In the genomic region with DNA sequence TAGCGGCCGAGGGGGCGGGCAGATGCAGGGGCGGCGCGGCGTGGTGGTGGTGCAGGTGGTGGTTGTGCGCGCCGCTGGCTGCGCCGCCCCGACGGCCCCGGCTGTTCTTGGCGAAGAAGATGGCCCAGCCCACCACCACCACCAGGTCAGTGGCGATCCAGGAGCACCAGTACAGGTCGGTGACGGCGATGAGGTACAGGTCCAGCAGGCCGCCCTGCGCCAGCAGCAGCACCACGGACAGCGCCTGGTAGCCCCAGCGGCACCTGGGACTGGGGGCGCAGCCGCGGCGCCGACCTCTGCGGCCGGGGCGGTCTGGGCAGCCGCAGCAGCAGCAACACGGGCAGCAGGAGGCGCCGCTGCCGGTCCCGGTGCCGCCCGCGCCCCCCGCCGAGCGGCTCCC, we compare ENCODE assay signal across 10 cellular contexts. TPM values are rescaled to one million over a fixed set of nuclear protein-coding genes. Genes with fewer than 3 reads are reported as not detected.
A peak's percentile ranks its signal among the peaks of the same experiment; 100 is the strongest.
DNase-seq lines count a peak whose midpoint lies in the region; ATAC-seq, FAIRE-seq and TF ChIP-seq lines count a peak whose summit lies in the region.
"Had no signal": no experiment of that assay in that cellular context is flagged by ENCODE, and none has a peak within 500 bp of the region (broad histone marks: within the 10 kb centered on the region; RNA-seq: fewer than 3 reads in every experiment).

No MANE protein-coding gene starts in this region.

- H3K9me3 ChIP-seq in A549 (no peaks in the 10 kb centered on the region), HUES6 (ENCODE audit: control insufficient read depth, insufficient read depth, low read depth, low read length) (no peaks in the 10 kb centered on the region), neural cell (ENCODE audit: low read length) (no peaks in the 10 kb centered on the region)

- no peak for FAIRE-seq in A549 (lab: Jason Lieb, UNC)
- FAIRE-seq: G401.6 had no signal

- H3K36me3 Mint-ChIP-seq in activated CD4-positive, alpha-beta memory T cell treated with anti-CD3 and anti-CD28 coated beads, Interleukin-2, amount 10 ng/mL, durations not matched to agents 7 days and 5 days (ENCODE audit: low read depth), result no peaks in the 10 kb centered on the region

- peaks cover 33% of the 10 kb centered on the region for H3K27me3 Mint-ChIP-seq in activated CD4-positive, alpha-beta memory T cell treated with anti-CD3 and anti-CD28 coated beads, Interleukin-2, amount 10 ng/mL, durations not matched to agents 7 days and 5 days
- H3K27me3 Mint-ChIP-seq: brain had no signal

- WGBS in A549 (ENCODE audit: missing lambda C conversion rate), result 80% methylated on average over 1 of the region's 45 CpGs

- no peak overlapping the region for H3K9ac ChIP-seq in HUES6 (ENCODE audit: low read length)
- H3K9ac ChIP-seq in neural cell (ENCODE audit: low read length), result peak overlapping the region; percentile 85

- no peaks in the 10 kb centered on the region for H3K4me1 ChIP-seq in A549
- peaks cover 22% of the 10 kb centered on the region for H3K4me1 ChIP-seq in HUES6 (ENCODE audit: control insufficient read depth, insufficient read depth, low read length)

- H3K27ac ChIP-seq in A549 (no peak overlapping the region), HUES6 (ENCODE audit: low read depth, low read length) (no peak overlapping the region), neural cell (ENCODE audit: low read length) (no peak overlapping the region)

- H3K27me3 ChIP-seq in HUES6 (ENCODE audit: control insufficient read depth, insufficient read depth, low read length) (peaks cover 4% of the 10 kb centered on the region), neural cell (ENCODE audit: insufficient read depth, low read depth, low read length) (no peaks in the 10 kb centered on the region)

- DNase-seq in A549 (ENCODE audit: low read depth in 1 of 2, low spot score in 1 of 2) (peak in 1 of 2 experiments; percentile 27), NCI-H2171 (lab: John Stamatoyannopoulos, UW) (no peak)
- peak; percentile 55 for DNase-seq in activated CD4-positive, alpha-beta memory T cell treated with anti-CD3 and anti-CD28 coated beads, Interleukin-2, amount 10 ng/mL, durations not matched to agents 7 days and 5 days

- no peak for TF ChIP-seq RAD21 in A549 (conservative IDR thresholded peaks at IDR 0.05 in 1 of 2, IDR thresholded peaks at IDR 0.05 in 1 of 2)
- no peak for TF ChIP-seq RAD21 in neural cell (conservative IDR thresholded peaks at IDR 0.05)

- peaks cover 40% of the 10 kb centered on the region for H3K4me1 Mint-ChIP-seq in activated CD4-positive, alpha-beta memory T cell treated with anti-CD3 and anti-CD28 coated beads, Interleukin-2, amount 10 ng/mL, durations not matched to agents 7 days and 5 days

- H2AFZ ChIP-seq in neural cell (ENCODE audit: low read depth, low read length), result no peak overlapping the region

- TF ChIP-seq EP300 in A549 (IDR thresholded peaks at IDR 0.05) (no peak), neural cell (conservative IDR thresholded peaks at IDR 0.05; ENCODE audit: poor library complexity, severe bottlenecking) (no peak)

- H3K9me2 ChIP-seq in neural cell (ENCODE audit: insufficient read depth, low read length), result no peaks in the 10 kb centered on the region

- H3K36me3 ChIP-seq in HUES6 (ENCODE audit: control insufficient read depth, insufficient read depth, low read length) (no peaks in the 10 kb centered on the region), neural cell (ENCODE audit: insufficient read depth, low read length) (no peaks in the 10 kb centered on the region)

- peak overlapping the region; percentile 44 for H3K4me3 ChIP-seq in A549
- H3K4me3 ChIP-seq in HUES6 (ENCODE audit: low read depth, low read length), result peak overlapping the region; percentile 64
- H3K4me3 ChIP-seq in neural cell (ENCODE audit: low read length), result peak overlapping the region; percentile 76

- H4K20me1 ChIP-seq in neural cell (ENCODE audit: insufficient read depth), result no peaks in the 10 kb centered on the region

- no peak for TF ChIP-seq POLR2A in A549 (IDR thresholded peaks at IDR 0.05; ENCODE audit: low read length)

- H3K27ac Mint-ChIP-seq in activated CD4-positive, alpha-beta memory T cell treated with anti-CD3 and anti-CD28 coated beads, Interleukin-2, amount 10 ng/mL, durations not matched to agents 7 days and 5 days, result no peak overlapping the region
- H3K27ac Mint-ChIP-seq: brain had no signal

- peaks cover 7% of the 10 kb centered on the region for H3K79me2 ChIP-seq in neural cell (replicated peaks; ENCODE audit: insufficient read depth, low read length)

- peak overlapping the region; percentile 84 for H3K4me2 ChIP-seq in A549
- H3K4me2 ChIP-seq in neural cell (ENCODE audit: low read length), result no peak overlapping the region

- no peak for TF ChIP-seq CTCF in A549 (IDR thresholded peaks at IDR 0.05)
- peak; percentile 25 for TF ChIP-seq CTCF in neural cell (IDR thresholded peaks at IDR 0.05; ENCODE audit: poor library complexity, severe bottlenecking)

- POLR2A ChIA-PET in A549 (lab: Yijun Ruan, JAX), result interaction anchor here (1.4 kb wide), 1 partner anchor 52 kb away, joined by 5 read pairs; no protein-coding TSS in a partner anchor
- POLR2A ChIA-PET in activated CD4-positive, alpha-beta memory T cell treated with anti-CD3 and anti-CD28 coated beads, Interleukin-2, amount 10 ng/mL, durations not matched to agents 7 days and 5 days (lab: Charles Lee), result no interaction called here

- H3K4me3 Mint-ChIP-seq in activated CD4-positive, alpha-beta memory T cell treated with anti-CD3 and anti-CD28 coated beads, Interleukin-2, amount 10 ng/mL, durations not matched to agents 7 days and 5 days, result no peak overlapping the region

- no peaks in the 10 kb centered on the region for H3F3A ChIP-seq in neural cell (ENCODE audit: insufficient read depth, low read length, poor library complexity, severe bottlenecking)

- no peaks in the 10 kb centered on the region for H3K9me3 Mint-ChIP-seq in activated CD4-positive, alpha-beta memory T cell treated with anti-CD3 and anti-CD28 coated beads, Interleukin-2, amount 10 ng/mL, durations not matched to agents 7 days and 5 days
- H3K9me3 Mint-ChIP-seq: brain had no signal

- ATAC-seq in A549 (peak; percentile 63 to 89), esophagus mucosa (peak; percentile 36), HG03442 (IDR thresholded peaks at IDR 0.05; ENCODE audit: unreplicated experiment) (no peak), GM21526 (IDR thresholded peaks at IDR 0.05; ENCODE audit: low FRiP score, unreplicated experiment) (no peak)

- CTCF ChIA-PET in A549 (lab: Yijun Ruan, JAX), result interaction anchor here (1.0 to 2.7 kb wide), 2 partner anchors 23 to 52 kb away, joined by 3 to 10 read pairs; no protein-coding TSS in a partner anchor
- CTCF ChIA-PET in activated CD4-positive, alpha-beta memory T cell treated with anti-CD3 and anti-CD28 coated beads, Interleukin-2, amount 10 ng/mL, durations not matched to agents 7 days and 5 days (lab: Charles Lee), result no interaction called here

TF ChIP-seq in A549, 52 proteins besides CTCF, POLR2A, EP300 and RAD21 (continues in another document):
- no peak for TF ChIP-seq RCOR1 (IDR thresholded peaks at IDR 0.05; ENCODE audit: low read depth, low read length)
- TF ChIP-seq PHF8 (IDR thresholded peaks at IDR 0.05; ENCODE audit: borderline replicate concordance, low read depth), result no peak

TF ChIP-seq in neural cell, 6 proteins besides CTCF, POLR2A, EP300 and RAD21 (continues in another document):
- TF ChIP-seq TAF1 (IDR thresholded peaks at IDR 0.05; ENCODE audit: low read depth), result no peak
- no peak for TF ChIP-seq POLR2AphosphoS5 (IDR thresholded peaks at IDR 0.05)

RNA-seq across cellular contexts. Expression of a gene that starts 0.9 kb away (rescaled TPM):
- polyA plus RNA-seq in A549 (2011; rRNA removed) (0.03 TPM in 1 of 2 replicates, not detected in the other), A549 (2017; fragmentation: RNase III; extraction: RNeasy Plus Mini Kit Qiagen cat#74134 plus additional on column Dnase treatment) (0.03 to 0.08 TPM (median 0.05 TPM) in 3 replicates), neural cell (15.8 and 16.8 TPM in 2 replicates)
- polyA plus RNA-seq in A549 (2012; cell fraction: cytosol; rRNA removed), result 0.03 TPM in 1 of 2 replicates, not detected in the other
- polyA plus RNA-seq in A549 (2012; cell fraction: nucleus; rRNA removed), result 0.08 and 0.10 TPM in 2 replicates
- polyA minus RNA-seq in A549 (2011; rRNA and poly(A)+ RNA removed), result not detected in 2 replicates
- not detected for total RNA-seq in activated CD4-positive, alpha-beta memory T cell treated with anti-CD3 and anti-CD28 coated beads, Interleukin-2, amount 10 ng/mL, durations not matched to agents 7 days and 5 days
- total RNA-seq in esophagus mucosa, result 0.28 TPM
- 24.6 and 26.7 TPM in 2 replicates for polyA minus RNA-seq in neural cell

RNA-seq across cellular contexts. Expression of a gene that starts 35.5 kb away (rescaled TPM):
- 6.4 and 9.1 TPM in 2 replicates for polyA plus RNA-seq in A549 (2011; rRNA removed)
- 3.0 and 4.0 TPM in 2 replicates for polyA plus RNA-seq in A549 (2012; cell fraction: cytosol; rRNA removed)
- polyA plus RNA-seq in A549 (2012; cell fraction: nucleus; rRNA removed), result 8.6 and 10.3 TPM in 2 replicates
- polyA plus RNA-seq in A549 (2017; fragmentation: RNase III; extraction: RNeasy Plus Mini Kit Qiagen cat#74134 plus additional on column Dnase treatment), result 3.9 to 4.4 TPM (median 4.3 TPM) in 3 replicates
- polyA minus RNA-seq in A549 (2011; rRNA and poly(A)+ RNA removed), result 6.8 and 11.9 TPM in 2 replicates
- 10 to 100 TPM; 37.8 to 38.7 TPM for total RNA-seq in activated CD4-positive, alpha-beta memory T cell treated with anti-CD3 and anti-CD28 coated beads, Interleukin-2, amount 10 ng/mL, durations not matched to agents 7 days and 5 days
- total RNA-seq in esophagus mucosa, result 8.0 TPM
- 0.08 and 0.52 TPM in 2 replicates for polyA plus RNA-seq in neural cell
- 0.12 and 0.24 TPM in 2 replicates for polyA minus RNA-seq in neural cell

RNA-seq across cellular contexts. Expression of a gene that starts 38.8 kb away (rescaled TPM):
- 19.7 and 27.3 TPM in 2 replicates for polyA plus RNA-seq in A549 (2011; rRNA removed)
- 50.3 and 57.6 TPM in 2 replicates for polyA plus RNA-seq in A549 (2012; cell fraction: cytosol; rRNA removed)
- polyA plus RNA-seq in A549 (2012; cell fraction: nucleus; rRNA removed), result 74.5 and 76.5 TPM in 2 replicates
- 31.0 to 35.5 TPM (median 34.9 TPM) in 3 replicates for polyA plus RNA-seq in A549 (2017; fragmentation: RNase III; extraction: RNeasy Plus Mini Kit Qiagen cat#74134 plus additional on column Dnase treatment)
- 20.4 and 25.1 TPM in 2 replicates for polyA minus RNA-seq in A549 (2011; rRNA and poly(A)+ RNA removed)
- total RNA-seq in activated CD4-positive, alpha-beta memory T cell treated with anti-CD3 and anti-CD28 coated beads, Interleukin-2, amount 10 ng/mL, durations not matched to agents 7 days and 5 days, result 10 to 100 TPM; 27.1 TPM
- 20.1 TPM for total RNA-seq in esophagus mucosa
- 91.3 and 95.3 TPM in 2 replicates for polyA plus RNA-seq in neural cell
- polyA minus RNA-seq in neural cell, result 44.5 and 51.9 TPM in 2 replicates

Comparison
In these comparisons a context has a peak if more than half of its experiments do, and no peak if none do; other contexts are left out.
1. ATAC-seq: peak in A549 (2 of 2) and esophagus mucosa (single experiment); none in HG03442 (single experiment) and GM21526 (single experiment).
2. Peak in every context shown above with its lines, with median percentiles within 50 percentile points of each other: H3K4me3 ChIP-seq.